13 cellular contexts compared by ENCODE assay signal in the genomic region with DNA sequence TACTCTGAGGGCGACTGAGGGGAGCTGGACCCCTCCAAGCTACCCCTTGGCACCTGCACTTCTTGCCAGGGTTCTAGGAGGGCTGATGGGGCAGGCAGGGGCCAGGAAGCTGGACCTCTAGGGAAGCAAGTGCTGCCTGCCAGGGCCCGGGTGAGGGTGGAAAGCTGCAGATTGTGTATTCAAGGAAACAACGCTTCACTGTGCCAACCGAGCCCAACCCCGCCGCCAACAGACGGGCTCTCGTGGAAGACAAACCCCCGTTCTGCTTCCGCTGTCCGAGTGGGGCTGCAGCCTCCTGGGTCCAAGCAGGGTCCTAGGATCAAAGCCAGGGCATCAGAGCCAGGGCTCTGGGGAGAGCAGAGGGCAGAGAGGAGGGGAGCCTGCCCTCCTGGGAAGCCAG. TPM values are rescaled to one million over a fixed set of nuclear protein-coding genes. Genes with fewer than 3 reads are reported as not detected.
DNase-seq lines count a peak whose midpoint lies in the region; FAIRE-seq and TF ChIP-seq lines count a peak whose summit lies in the region.
"Had no signal": no experiment of that assay in that cellular context is flagged by ENCODE, and none has a peak within 500 bp of the region (broad histone marks: within the 10 kb centered on the region; RNA-seq: fewer than 3 reads in every experiment).

No MANE protein-coding gene starts in this region.

- no peak for DNase-seq in activated CD4-positive, alpha-beta memory T cell treated with anti-CD3 and anti-CD28 coated beads, Interleukin-2, amount 10 ng/mL, durations not matched to agents 7 days and 5 days
- no peak for DNase-seq in activated CD4-positive, alpha-beta memory T cell treated with anti-CD3 and anti-CD28 coated beads for 36 hours
- DNase-seq in mesenchymal stem cell (no peak), SHP77 treated with DMSO at 0.1 percent for 48 hours (lab: John Stamatoyannopoulos, UW) (no peak), NCI-H187 (lab: John Stamatoyannopoulos, UW) (no peak), D721Med (ENCODE audit: insufficient read length, low spot score) (no peak)
- DNase-seq: NCI-H524 had no signal

- H3K27me3 ChIP-seq in mesenchymal stem cell (ENCODE audit: control insufficient read depth in 1 of 2, insufficient read depth in 1 of 2, low read length in 2 of 2) (no peaks in the 10 kb centered on the region), subcutaneous abdominal adipose tissue (ENCODE audit: control insufficient read depth in 5 of 5, insufficient read depth in 4 of 5, low read length in 5 of 5) (no peaks in the 10 kb centered on the region)
- H3K27me3 ChIP-seq: ascending aorta, left lung had no signal

- no peak overlapping the region for H3K18ac ChIP-seq in mesenchymal stem cell (ENCODE audit: low read depth in 1 of 2, low read length in 2 of 2)

- H3K23ac ChIP-seq in mesenchymal stem cell (ENCODE audit: low read length in 2 of 2) = no peak overlapping the region

- H3K4me1 ChIP-seq in mesenchymal stem cell (ENCODE audit: control insufficient read depth, insufficient read depth, low read depth, low read length) = peaks cover 41% of the 10 kb centered on the region
- peaks cover 3 to 86% (median 63%) of the 10 kb centered on the region in 5 donors for H3K4me1 ChIP-seq in subcutaneous abdominal adipose tissue (ENCODE audit: control insufficient read depth in 5 of 5, insufficient read depth in 5 of 5, low read length in 5 of 5)

- no peak overlapping the region for H3K4me3 ChIP-seq in mesenchymal stem cell (ENCODE audit: insufficient read depth in 1 of 2, low read depth in 1 of 2, low read length in 2 of 2)
- H3K4me3 ChIP-seq in subcutaneous abdominal adipose tissue (ENCODE audit: low read depth in 1 of 5, low read length in 5 of 5) = peak overlapping the region in 2 of 5 donors; percentile 48 to 82

- H3K9me3 ChIP-seq in mesenchymal stem cell (ENCODE audit: control insufficient read depth, low read length) (no peaks in the 10 kb centered on the region), subcutaneous abdominal adipose tissue (ENCODE audit: control insufficient read depth in 5 of 5, low read length in 5 of 5) (no peaks in the 10 kb centered on the region)
- H3K9me3 ChIP-seq: ascending aorta, left lung had no signal

- peak overlapping the region; percentile 31 for H3K27ac ChIP-seq in angular gyrus (ENCODE audit: low read depth, low read length)
- H3K27ac ChIP-seq in mesenchymal stem cell (ENCODE audit: low read length, poor library complexity, severe bottlenecking) = no peak overlapping the region
- H3K27ac ChIP-seq in subcutaneous abdominal adipose tissue (ENCODE audit: low read depth, low read length) = peak overlapping the region; percentile 50
- H3K27ac ChIP-seq: ascending aorta, KMS-11, VCaP had no signal

- H3K27me3 Mint-ChIP-seq in activated CD4-positive, alpha-beta memory T cell treated with anti-CD3 and anti-CD28 coated beads, Interleukin-2, amount 10 ng/mL, durations not matched to agents 7 days and 5 days = peaks cover 12% of the 10 kb centered on the region
- no peaks in the 10 kb centered on the region for H3K27me3 Mint-ChIP-seq in activated CD4-positive, alpha-beta memory T cell treated with anti-CD3 and anti-CD28 coated beads for 36 hours

- no peak overlapping the region for H3K4me2 ChIP-seq in mesenchymal stem cell (ENCODE audit: low read length, poor library complexity, severe bottlenecking)
- H3K4me2 ChIP-seq: KMS-11 had no signal

- TF ChIP-seq CTCF in D721Med (IDR thresholded peaks at IDR 0.05; ENCODE audit: insufficient read depth, missing control alignments) = no peak

- H4K91ac ChIP-seq in mesenchymal stem cell (ENCODE audit: low read length) = no peak overlapping the region

- H3K4ac ChIP-seq in mesenchymal stem cell (ENCODE audit: low read depth in 1 of 2, low read length in 2 of 2) = peak overlapping the region in 1 of 2 experiments; percentile 46

- peaks cover 34% of the 10 kb centered on the region for H3K79me1 ChIP-seq in mesenchymal stem cell (replicated peaks; ENCODE audit: low read length, poor library complexity, severe bottlenecking)

- H2BK5ac ChIP-seq in mesenchymal stem cell (ENCODE audit: low read depth, low read length, poor library complexity, severe bottlenecking) = no peak overlapping the region

- no peak overlapping the region for H3K14ac ChIP-seq in mesenchymal stem cell (ENCODE audit: low read length in 2 of 2)

- POLR2A ChIA-PET in activated CD4-positive, alpha-beta memory T cell treated with anti-CD3 and anti-CD28 coated beads, Interleukin-2, amount 10 ng/mL, durations not matched to agents 7 days and 5 days (lab: Charles Lee) = interaction anchor here (1.0 to 3.6 kb wide), 6 partner anchors 14 to 89 kb away, joined by 3 to 14 read pairs (median 8); no protein-coding TSS in a partner anchor
- POLR2A ChIA-PET in activated CD4-positive, alpha-beta memory T cell treated with anti-CD3 and anti-CD28 coated beads for 36 hours (lab: Charles Lee) = interaction anchor here (1.1 kb wide), 1 partner anchor 21 kb away, joined by 4 read pairs; no protein-coding TSS in a partner anchor

- H2BK15ac ChIP-seq in mesenchymal stem cell (ENCODE audit: low read depth, poor library complexity, severe bottlenecking) = peak overlapping the region; percentile 9

- H3K9ac ChIP-seq in mesenchymal stem cell (ENCODE audit: low read length) (no peak overlapping the region), subcutaneous abdominal adipose tissue (ENCODE audit: low read length in 5 of 5) (peak overlapping the region in 1 of 5 donors; percentile 24)
- H3K9ac ChIP-seq: KMS-11 had no signal

- H3K27ac Mint-ChIP-seq in activated CD4-positive, alpha-beta memory T cell treated with anti-CD3 and anti-CD28 coated beads, Interleukin-2, amount 10 ng/mL, durations not matched to agents 7 days and 5 days = no peak overlapping the region
- H3K27ac Mint-ChIP-seq in activated CD4-positive, alpha-beta memory T cell treated with anti-CD3 and anti-CD28 coated beads for 36 hours = no peak overlapping the region

- H3K36me3 ChIP-seq in mesenchymal stem cell (ENCODE audit: control insufficient read depth in 1 of 2, insufficient read depth in 2 of 2, low read depth in 1 of 2, low read length in 2 of 2) (peaks cover 3 to 6% of the 10 kb centered on the region in 2 experiments), subcutaneous abdominal adipose tissue (ENCODE audit: control insufficient read depth in 5 of 5, insufficient read depth in 5 of 5, low read length in 5 of 5) (peaks cover 0 to 7% (median 0%) of the 10 kb centered on the region in 5 donors)
- H3K36me3 ChIP-seq: ascending aorta had no signal

- peak overlapping the region; percentile 97 for H3K4me3 Mint-ChIP-seq in activated CD4-positive, alpha-beta memory T cell treated with anti-CD3 and anti-CD28 coated beads, Interleukin-2, amount 10 ng/mL, durations not matched to agents 7 days and 5 days
- no peak overlapping the region for H3K4me3 Mint-ChIP-seq in activated CD4-positive, alpha-beta memory T cell treated with anti-CD3 and anti-CD28 coated beads for 36 hours

- H2BK120ac ChIP-seq in mesenchymal stem cell (ENCODE audit: low read depth, low read length) = peak overlapping the region; percentile 54

- no peaks in the 10 kb centered on the region for H3K9me3 Mint-ChIP-seq in activated CD4-positive, alpha-beta memory T cell treated with anti-CD3 and anti-CD28 coated beads, Interleukin-2, amount 10 ng/mL, durations not matched to agents 7 days and 5 days
- no peaks in the 10 kb centered on the region for H3K9me3 Mint-ChIP-seq in activated CD4-positive, alpha-beta memory T cell treated with anti-CD3 and anti-CD28 coated beads for 36 hours

- CTCF ChIA-PET in activated CD4-positive, alpha-beta memory T cell treated with anti-CD3 and anti-CD28 coated beads, Interleukin-2, amount 10 ng/mL, durations not matched to agents 7 days and 5 days (lab: Charles Lee) = interaction anchor here (0.7 to 2.3 kb wide), 7 partner anchors 18 to 92 kb away, joined by 3 to 12 read pairs (median 5); no protein-coding TSS in a partner anchor
- CTCF ChIA-PET in activated CD4-positive, alpha-beta memory T cell treated with anti-CD3 and anti-CD28 coated beads for 36 hours (lab: Charles Lee) = interaction anchor here (1.2 to 2.0 kb wide), 3 partner anchors 18 to 90 kb away, joined by 6 to 14 read pairs (median 12); no protein-coding TSS in a partner anchor

- intact Hi-C loops in activated CD4-positive, alpha-beta memory T cell treated with anti-CD3 and anti-CD28 coated beads for 36 hours (cut with micrococcal nuclease) = no loop called here

- no peak overlapping the region for H4K8ac ChIP-seq in mesenchymal stem cell (ENCODE audit: low read length)

- H3K36me3 Mint-ChIP-seq in activated CD4-positive, alpha-beta memory T cell treated with anti-CD3 and anti-CD28 coated beads, Interleukin-2, amount 10 ng/mL, durations not matched to agents 7 days and 5 days (ENCODE audit: low read depth) = peaks cover 52% of the 10 kb centered on the region
- H3K36me3 Mint-ChIP-seq in activated CD4-positive, alpha-beta memory T cell treated with anti-CD3 and anti-CD28 coated beads for 36 hours = peaks cover 11% of the 10 kb centered on the region

- H2AFZ ChIP-seq in mesenchymal stem cell (ENCODE audit: low read depth, low read length) = no peak overlapping the region

- no peak for FAIRE-seq in D721Med (lab: Jason Lieb, UNC)

- H2AK5ac ChIP-seq in mesenchymal stem cell (ENCODE audit: low read length, severe bottlenecking) = no peak overlapping the region

- peaks cover 70% of the 10 kb centered on the region for H3K4me1 Mint-ChIP-seq in activated CD4-positive, alpha-beta memory T cell treated with anti-CD3 and anti-CD28 coated beads, Interleukin-2, amount 10 ng/mL, durations not matched to agents 7 days and 5 days
- peaks cover 67% of the 10 kb centered on the region for H3K4me1 Mint-ChIP-seq in activated CD4-positive, alpha-beta memory T cell treated with anti-CD3 and anti-CD28 coated beads for 36 hours (ENCODE audit: low read depth)

- peak overlapping the region; percentile 15 to 30 for H2BK12ac ChIP-seq in mesenchymal stem cell (ENCODE audit: low read length in 2 of 2)

- 98% methylated on average over 11 of the region's 11 CpGs for WGBS in mesenchymal stem cell

RNA-seq across cellular contexts. Expression of a gene that starts 3.2 kb away (rescaled TPM):
- total RNA-seq in activated CD4-positive, alpha-beta memory T cell treated with anti-CD3 and anti-CD28 coated beads, Interleukin-2, amount 10 ng/mL, durations not matched to agents 7 days and 5 days = 10 to 100 TPM; 97.7 to 99.7 TPM
- 10 to 100 TPM; 60.4 to 61.3 TPM for total RNA-seq in activated CD4-positive, alpha-beta memory T cell treated with anti-CD3 and anti-CD28 coated beads for 36 hours
- 46.3 TPM for polyA plus RNA-seq in mesenchymal stem cell (2013, experiment 1 of 2)
- polyA plus RNA-seq in mesenchymal stem cell (2013, experiment 2 of 2) = 45.6 TPM

RNA-seq across cellular contexts. Expression of a gene that starts 25.4 kb away (rescaled TPM):
- total RNA-seq in activated CD4-positive, alpha-beta memory T cell treated with anti-CD3 and anti-CD28 coated beads, Interleukin-2, amount 10 ng/mL, durations not matched to agents 7 days and 5 days = under 1 TPM; 0.45 to 0.73 TPM
- total RNA-seq in activated CD4-positive, alpha-beta memory T cell treated with anti-CD3 and anti-CD28 coated beads for 36 hours = under 1 TPM in 1 of 2 experiments, not detected in 1; 0.31 TPM
- polyA plus RNA-seq in mesenchymal stem cell (2013, experiment 1 of 2) = 0.08 TPM
- polyA plus RNA-seq in mesenchymal stem cell (2013, experiment 2 of 2) = not detected
- total RNA-seq: ascending aorta had no signal

RNA-seq across cellular contexts. Expression of a gene that starts 43.7 kb away (rescaled TPM):
- total RNA-seq in activated CD4-positive, alpha-beta memory T cell treated with anti-CD3 and anti-CD28 coated beads, Interleukin-2, amount 10 ng/mL, durations not matched to agents 7 days and 5 days = not detected
- not detected for total RNA-seq in activated CD4-positive, alpha-beta memory T cell treated with anti-CD3 and anti-CD28 coated beads for 36 hours
- not detected for polyA plus RNA-seq in mesenchymal stem cell (2013, experiment 1 of 2)
- polyA plus RNA-seq in mesenchymal stem cell (2013, experiment 2 of 2) = not detected
- total RNA-seq: ascending aorta, left lung had no signal
